In the genomic region with DNA sequence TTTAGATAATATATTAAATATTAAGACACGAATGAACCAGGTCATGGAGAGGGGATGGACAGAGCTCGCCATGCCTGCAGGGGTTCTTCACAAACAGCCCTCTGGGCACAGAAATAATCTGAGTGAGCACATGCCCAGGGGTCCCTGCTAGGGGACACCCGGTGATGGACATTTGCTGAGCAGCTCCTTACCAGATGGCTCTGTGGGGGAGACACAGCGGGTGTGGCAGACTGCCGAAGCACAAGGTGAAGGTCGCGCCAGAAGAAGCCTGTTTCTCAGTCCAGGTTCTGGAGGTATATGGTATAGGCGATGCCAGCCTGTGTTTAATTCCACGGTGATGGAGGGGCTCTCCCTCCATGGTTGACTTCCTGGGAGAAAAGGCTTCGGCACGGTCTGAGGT, we compare ENCODE assay signal across 1 cellular context.
TF ChIP-seq lines count a peak whose summit lies in the region.

No MANE protein-coding gene starts in this region.

TF ChIP-seq in GM23338, 12 proteins besides CTCF, POLR2A, EP300 and RAD21 (continued from another document):
- no peak for TF ChIP-seq ZNF462 (CRISPR knock-in tag; IDR thresholded peaks at IDR 0.05)
- no peak for TF ChIP-seq CREB1 (CRISPR knock-in tag; IDR thresholded peaks at IDR 0.05; ENCODE audit: low read depth)
- TF ChIP-seq EZH2phosphoT487 (IDR thresholded peaks at IDR 0.05; ENCODE audit: unreplicated experiment): no peak
- no peak for TF ChIP-seq STAT1 (IDR thresholded peaks at IDR 0.05; ENCODE audit: unreplicated experiment)
- TF ChIP-seq REST (IDR thresholded peaks at IDR 0.05; ENCODE audit: unreplicated experiment): no peak
- TF ChIP-seq EZH2 (IDR thresholded peaks at IDR 0.05; ENCODE audit: low read depth, unreplicated experiment): no peak
- TF ChIP-seq ZNF331 (CRISPR knock-in tag; IDR thresholded peaks at IDR 0.05; ENCODE audit: low read depth): no peak
- TF ChIP-seq NANOG (IDR thresholded peaks at IDR 0.05; ENCODE audit: borderline replicate concordance): no peak
- TF ChIP-seq ZNF114 (CRISPR knock-in tag; IDR thresholded peaks at IDR 0.05): no peak
- no peak for TF ChIP-seq POLR2AphosphoS5 (IDR thresholded peaks at IDR 0.05; ENCODE audit: low read depth)
